7 cellular contexts compared by ENCODE assay signal in the genomic region with DNA sequence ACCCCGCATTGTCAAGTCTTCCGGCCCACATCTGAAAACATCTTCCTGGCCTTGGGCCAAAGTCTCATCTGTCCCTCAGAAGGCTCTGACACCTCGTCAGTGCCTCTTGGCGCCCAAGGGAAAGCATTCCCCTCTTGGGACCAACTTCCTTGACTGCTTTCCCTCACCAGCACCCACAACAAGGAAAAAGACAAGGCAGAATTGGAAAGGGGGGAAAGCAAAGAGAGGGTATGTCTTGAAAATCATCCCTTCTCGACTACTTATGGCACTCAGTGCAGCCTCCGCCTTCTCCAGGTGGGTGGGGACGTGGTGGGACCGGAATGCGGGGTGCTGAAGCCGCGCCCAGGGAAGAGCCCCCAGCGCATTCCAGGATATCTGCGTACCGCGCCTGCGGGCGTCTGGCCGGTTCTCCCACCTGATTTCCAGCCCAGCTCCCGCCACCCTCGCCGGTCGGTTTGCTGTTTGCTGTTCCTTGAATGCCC. TPM values are rescaled to one million over a fixed set of nuclear protein-coding genes. Genes with fewer than 3 reads are reported as not detected.
A peak's percentile ranks its signal among the peaks of the same experiment; 100 is the strongest.
DNase-seq lines count a peak whose midpoint lies in the region; ATAC-seq and TF ChIP-seq lines count a peak whose summit lies in the region.

No MANE protein-coding gene starts in this region.

- peak overlapping the region; percentile 64 for H3K9ac ChIP-seq in trophoblast cell (ENCODE audit: low read length)

- H3K18ac ChIP-seq in trophoblast cell (ENCODE audit: low read length): peak overlapping the region; percentile 31

- peaks cover 13% of the 10 kb centered on the region for H3K9me3 Mint-ChIP-seq in glutamatergic neuron (ENCODE audit: unreplicated experiment)

- WGBS in trophoblast cell (ENCODE audit: extremely low coverage, insufficient coverage, insufficient read length): no CpG with 5 or more reads among the region's 22 CpGs

- H3K36me3 Mint-ChIP-seq in glutamatergic neuron (ENCODE audit: unreplicated experiment): no peaks in the 10 kb centered on the region

- H3K4me3 ChIP-seq in GM06990 (replicated peaks; ENCODE audit: low read depth, low read length) (peak overlapping the region; percentile 81), WI38 (ENCODE audit: low read depth, low read length) (peak overlapping the region; percentile 70), trophoblast cell (ENCODE audit: low read depth, low read length) (peak overlapping the region; percentile 51)

- H3K4ac ChIP-seq in trophoblast cell (ENCODE audit: low read depth, low read length): peak overlapping the region; percentile 77

- no peak overlapping the region for H2BK12ac ChIP-seq in trophoblast cell (ENCODE audit: low read length)

- H3K14ac ChIP-seq in trophoblast cell (ENCODE audit: low read length): peak overlapping the region; percentile 74

- H3K27ac ChIP-seq in trophoblast cell (ENCODE audit: low read depth, low read length): peak overlapping the region; percentile 95

- no peaks in the 10 kb centered on the region for H3K9me3 ChIP-seq in trophoblast cell (ENCODE audit: insufficient read depth, low read depth, low read length)

- H3K4me2 ChIP-seq in trophoblast cell (ENCODE audit: low read length): peak overlapping the region; percentile 70

- peak overlapping the region; percentile 90 for H2BK5ac ChIP-seq in trophoblast cell (ENCODE audit: low read depth, low read length, poor library complexity)

- peak overlapping the region; percentile 88 for H4K8ac ChIP-seq in trophoblast cell (ENCODE audit: low read depth, low read length)

- H4K91ac ChIP-seq in trophoblast cell (ENCODE audit: low read depth, low read length): peak overlapping the region; percentile 97

- H3K36me3 ChIP-seq in GM06990 (ENCODE audit: control insufficient read depth, insufficient read depth, low read length) (peaks cover 6% of the 10 kb centered on the region), trophoblast cell (ENCODE audit: control insufficient read depth in 1 of 2, insufficient read depth in 2 of 2, low read length in 2 of 2) (peaks cover 13 to 22% of the 10 kb centered on the region in 2 experiments)

- H2BK120ac ChIP-seq in trophoblast cell (ENCODE audit: insufficient read depth, low read length, poor library complexity): peak overlapping the region; percentile 96

- no peak for DNase-seq in GM06990 (ENCODE audit: extremely low read depth, insufficient read length)
- peak; percentile 50 for DNase-seq in glutamatergic neuron
- peak; percentile 99 for DNase-seq in trophoblast cell
- no peak for DNase-seq in cerebellar nuclear complex (lab: John Stamatoyannopoulos, UW)

- peaks cover 16% of the 10 kb centered on the region for H3K79me2 ChIP-seq in trophoblast cell (ENCODE audit: control insufficient read depth, insufficient read depth, low read length, poor library complexity)

- H2AFZ ChIP-seq in trophoblast cell (ENCODE audit: insufficient read depth, low read length, poor library complexity): peak overlapping the region; percentile 23

- peaks cover 14 to 17% of the 10 kb centered on the region in 2 experiments for H3K4me1 ChIP-seq in trophoblast cell (ENCODE audit: control insufficient read depth in 1 of 2, insufficient read depth in 2 of 2, low read length in 2 of 2)

- TF ChIP-seq CTCF in GM06990 (IDR thresholded peaks at IDR 0.05; ENCODE audit: insufficient read depth, low read length, poor library complexity, severe bottlenecking) (no peak), WI38 (IDR thresholded peaks at IDR 0.05; ENCODE audit: low read depth, low read length) (no peak), glutamatergic neuron (IDR thresholded peaks at IDR 0.05; ENCODE audit: partially characterized antibody, unreplicated experiment) (no peak)

- H3K4me3 Mint-ChIP-seq in glutamatergic neuron (ENCODE audit: unreplicated experiment): peak overlapping the region; percentile 96

- H3K27ac Mint-ChIP-seq in glutamatergic neuron (ENCODE audit: unreplicated experiment): peak overlapping the region; percentile 99

- ATAC-seq in HG03469 (IDR thresholded peaks at IDR 0.05; ENCODE audit: unreplicated experiment): peak; percentile 2
- ATAC-seq in HG03039 (IDR thresholded peaks at IDR 0.05; ENCODE audit: unreplicated experiment): no peak

- H4K12ac ChIP-seq in trophoblast cell (ENCODE audit: low read depth, low read length): peak overlapping the region; percentile 49

- peaks cover 24% of the 10 kb centered on the region for H3K27me3 Mint-ChIP-seq in glutamatergic neuron (ENCODE audit: unreplicated experiment)

- peaks cover 31% of the 10 kb centered on the region for H3K4me1 Mint-ChIP-seq in glutamatergic neuron (ENCODE audit: low read depth, unreplicated experiment)

- peaks cover 30% of the 10 kb centered on the region for H3K79me1 ChIP-seq in trophoblast cell (ENCODE audit: low read length)

- peak overlapping the region; percentile 31 for H2AK5ac ChIP-seq in trophoblast cell (ENCODE audit: low read length)

- H3K23ac ChIP-seq in trophoblast cell (ENCODE audit: low read length): no peak overlapping the region

- H3K27me3 ChIP-seq in GM06990 (replicated peaks; ENCODE audit: control insufficient read depth, insufficient read depth, low read length): no peaks in the 10 kb centered on the region
- H3K27me3 ChIP-seq in trophoblast cell (ENCODE audit: insufficient read depth, low read length): no peaks in the 10 kb centered on the region

RNA-seq across cellular contexts. Expression of a gene that starts 0.6 kb away (rescaled TPM):
- total RNA-seq in glutamatergic neuron (ENCODE audit: unreplicated experiment): 28.1 TPM
- polyA plus RNA-seq in trophoblast cell (2013): 118 and 119 TPM in 2 replicates

RNA-seq across cellular contexts. Expression of a gene that starts 3.8 kb away (rescaled TPM):
- 14.3 TPM for total RNA-seq in glutamatergic neuron (ENCODE audit: unreplicated experiment)
- 7.7 and 8.0 TPM in 2 replicates for polyA plus RNA-seq in trophoblast cell (2013)

RNA-seq across cellular contexts. Expression of a gene that starts 5.5 kb away (rescaled TPM):
- 47.3 TPM for total RNA-seq in glutamatergic neuron (ENCODE audit: unreplicated experiment)
- 37.4 and 41.0 TPM in 2 replicates for polyA plus RNA-seq in trophoblast cell (2013)

RNA-seq across cellular contexts. Expression of a gene that starts 13.6 kb away (rescaled TPM):
- total RNA-seq in glutamatergic neuron (ENCODE audit: unreplicated experiment): 48.6 TPM
- 88.7 and 92.8 TPM in 2 replicates for polyA plus RNA-seq in trophoblast cell (2013)

RNA-seq across cellular contexts. Expression of a gene that starts 17.4 kb away (rescaled TPM):
- 72.9 TPM for total RNA-seq in glutamatergic neuron (ENCODE audit: unreplicated experiment)
- polyA plus RNA-seq in trophoblast cell (2013): 20.7 and 22.0 TPM in 2 replicates

Comparison
In these comparisons a context has a peak if more than half of its experiments do, and no peak if none do; other contexts are left out.
1. DNase-seq: peak in glutamatergic neuron (single experiment) and trophoblast cell (2 of 2); none in GM06990 (single experiment) and cerebellar nuclear complex (0 of 2).
2. Peak in every context shown above with its lines, with median percentiles within 50 percentile points of each other: H3K4me3 ChIP-seq.